ENCODE assay signal across 19 cellular contexts in the genomic region with DNA sequence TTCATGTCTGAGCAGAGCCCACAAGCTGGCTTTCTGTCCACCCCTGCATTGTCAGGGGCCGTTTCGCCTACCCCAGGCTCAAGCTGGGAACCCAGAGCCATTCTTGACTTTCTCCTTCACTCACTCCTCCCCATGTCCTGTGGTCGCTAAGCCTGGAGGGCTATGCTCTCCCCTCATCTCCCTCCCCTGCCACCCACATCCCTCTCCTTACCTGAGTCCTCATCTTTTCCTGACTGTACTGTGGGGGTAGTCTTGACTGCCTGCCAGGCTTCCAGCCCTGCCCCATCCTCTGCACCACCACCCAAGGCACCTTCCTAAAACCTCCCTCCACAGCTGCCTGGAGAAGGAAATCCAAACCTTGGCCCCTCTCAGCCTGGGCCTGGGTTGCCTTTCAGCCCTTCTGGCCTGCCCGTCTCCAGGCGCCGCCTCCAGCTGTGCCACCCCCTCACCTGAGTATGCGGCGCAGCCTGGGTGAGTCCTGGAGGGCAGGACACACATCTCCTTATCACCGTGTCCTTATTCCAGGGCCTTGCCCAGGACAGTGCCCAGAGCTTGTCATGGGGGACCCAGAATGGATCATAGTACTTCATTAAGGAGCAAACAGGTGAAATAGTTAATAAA.
"Had no signal": no experiment of that assay in that cellular context is flagged by ENCODE, and none has a peak within 500 bp of the region (broad histone marks: within the 10 kb centered on the region; RNA-seq: fewer than 3 reads in every experiment).

No MANE protein-coding gene starts in this region.

- H3K9me3 Mint-ChIP-seq: activated B cell treated with CpG ODN at 0.5 μM for 24 hours; activated CD4-positive, alpha-beta T cell treated with anti-CD3 and anti-CD28 coated beads, Interleukin-2, amount 10 ng/mL, durations not matched to agents 24 days and 14 days; activated naive CD4-positive, alpha-beta T cell treated with anti-CD3 and anti-CD28 coated beads, Interleukin-2, amount 50 U/mL, for 72 hours; effector memory CD8-positive, alpha-beta T cell; mesothelial cell of epicardium; natural killer cell treated with Interleukin-12 subunit alpha and Interleukin-12 subunit beta and Interleukin-15 and Interleukin-18, amount 100 ng/mL, for 72 hours had no signal

- H3K27ac Mint-ChIP-seq: activated B cell treated with CpG ODN at 0.5 μM for 24 hours; activated CD4-positive, alpha-beta T cell treated with anti-CD3 and anti-CD28 coated beads, Interleukin-2, amount 10 ng/mL, durations not matched to agents 24 days and 14 days; effector memory CD8-positive, alpha-beta T cell; mesothelial cell of epicardium; natural killer cell treated with Interleukin-12 subunit alpha and Interleukin-12 subunit beta and Interleukin-15 and Interleukin-18, amount 100 ng/mL, for 72 hours had no signal

- H3K27me3 ChIP-seq: adrenal gland, breast epithelium, foreskin keratinocyte, thyroid gland had no signal

- DNase-seq: activated B cell treated with CpG ODN at 0.5 μM for 24 hours; activated CD4-positive, alpha-beta T cell treated with anti-CD3 and anti-CD28 coated beads, Interleukin-2, amount 10 ng/mL, durations not matched to agents 24 days and 14 days; activated gamma-delta T cell treated with Interleukin-2 at 50 U/mL for 16 hours; adrenal gland; effector memory CD8-positive, alpha-beta T cell; foreskin keratinocyte; hypothalamus; islet precursor cell; nucleus accumbens; stimulated activated CD4-positive, alpha-beta T cell treated with anti-CD3 and anti-CD28 coated beads, Interleukin-12 subunit alpha, Interleukin-12 subunit beta, amount 100 ng/mL, for 4 hours; stimulated activated CD4-positive, alpha-beta T cell treated with anti-CD3 and anti-CD28 coated beads, Interleukin-1b, Interleukin-23, amount 100 ng/mL, for 48 hours; stimulated activated CD8-positive, alpha-beta memory T cell treated with anti-CD3 and anti-CD28 coated beads, Interleukin-4, amount 100 ng/mL, for 48 hours; stimulated activated naive CD4-positive, alpha-beta T cell treated with Interleukin-2 at 50 U/mL for 16 hours; thyroid gland had no signal

- H3K27ac ChIP-seq: adrenal gland, breast epithelium, epithelial cell of prostate, foreskin keratinocyte, thyroid gland had no signal

- H3K36me3 ChIP-seq: breast epithelium had no signal

- H3K4me3 ChIP-seq: adrenal gland, breast epithelium, thyroid gland had no signal

- H3K4me3 Mint-ChIP-seq: activated B cell treated with CpG ODN at 0.5 μM for 24 hours; activated CD4-positive, alpha-beta T cell treated with anti-CD3 and anti-CD28 coated beads, Interleukin-2, amount 10 ng/mL, durations not matched to agents 24 days and 14 days; effector memory CD8-positive, alpha-beta T cell; mesothelial cell of epicardium; natural killer cell treated with Interleukin-12 subunit alpha and Interleukin-12 subunit beta and Interleukin-15 and Interleukin-18, amount 100 ng/mL, for 72 hours had no signal

- H3K9me3 ChIP-seq: adrenal gland, breast epithelium, thyroid gland had no signal

- H3K4me1 Mint-ChIP-seq: activated B cell treated with CpG ODN at 0.5 μM for 24 hours, mesothelial cell of epicardium had no signal

- H3K36me3 Mint-ChIP-seq: activated naive CD4-positive, alpha-beta T cell treated with anti-CD3 and anti-CD28 coated beads, Interleukin-2, amount 50 U/mL, for 72 hours; natural killer cell treated with Interleukin-12 subunit alpha and Interleukin-12 subunit beta and Interleukin-15 and Interleukin-18, amount 100 ng/mL, for 72 hours had no signal

- H3K27me3 Mint-ChIP-seq: activated B cell treated with CpG ODN at 0.5 μM for 24 hours; activated CD4-positive, alpha-beta T cell treated with anti-CD3 and anti-CD28 coated beads, Interleukin-2, amount 10 ng/mL, durations not matched to agents 24 days and 14 days; effector memory CD8-positive, alpha-beta T cell; natural killer cell treated with Interleukin-12 subunit alpha and Interleukin-12 subunit beta and Interleukin-15 and Interleukin-18, amount 100 ng/mL, for 72 hours had no signal

- H3K4me1 ChIP-seq: adrenal gland, breast epithelium, foreskin keratinocyte, thyroid gland had no signal
